In genomic region chr3:81660036-81660435, GRCh38 we compare ENCODE assay signal across 22 cellular contexts.
DNase-seq lines count a peak whose midpoint lies in the region; ATAC-seq and FAIRE-seq lines count a peak whose summit lies in the region.
"Had no signal": no experiment of that assay in that cellular context is flagged by ENCODE, and none has a peak within 500 bp of the region (broad histone marks: within the 10 kb centered on the region; RNA-seq: fewer than 3 reads in every experiment).

No MANE protein-coding gene starts in this region.

- no peaks in the 10 kb centered on the region for H3K36me3 ChIP-seq in small intestine (ENCODE audit: control insufficient read depth in 2 of 2, insufficient read depth in 2 of 2, low read length in 2 of 2)
- H3K36me3 ChIP-seq: BE2C had no signal

- 73 to 93% (median 82%) methylated on average over 1 of the region's 1 CpG for WGBS in small intestine, 3 donors

- H3K27me3 Mint-ChIP-seq in activated T-helper 17 cell treated with anti-CD3 and anti-CD28 coated beads, Interleukin-2, amount 50 U/mL, for 72 hours, result no peaks in the 10 kb centered on the region
- H3K27me3 Mint-ChIP-seq: CD4-positive, alpha-beta memory T cell; CD4-positive, CD25-positive, alpha-beta regulatory T cell had no signal

- peaks cover 57% of the 10 kb centered on the region for H3K36me3 Mint-ChIP-seq in activated T-helper 17 cell treated with anti-CD3 and anti-CD28 coated beads, Interleukin-2, amount 50 U/mL, for 72 hours (ENCODE audit: low read depth)
- H3K36me3 Mint-ChIP-seq: CD4-positive, CD25-positive, alpha-beta regulatory T cell; CD8-positive, alpha-beta memory T cell had no signal

- H3K27me3 ChIP-seq in small intestine (ENCODE audit: control insufficient read depth in 2 of 2, insufficient read depth in 2 of 2, low read length in 2 of 2), result no peaks in the 10 kb centered on the region
- H3K27me3 ChIP-seq: BE2C, BLaER1 had no signal

- no peaks in the 10 kb centered on the region for H3K4me1 Mint-ChIP-seq in activated T-helper 17 cell treated with anti-CD3 and anti-CD28 coated beads, Interleukin-2, amount 50 U/mL, for 72 hours
- H3K4me1 Mint-ChIP-seq: CD14-positive monocyte; CD4-positive, alpha-beta memory T cell; CD4-positive, CD25-positive, alpha-beta regulatory T cell; CD8-positive, alpha-beta memory T cell had no signal

- H3K4me1 ChIP-seq in small intestine (ENCODE audit: control insufficient read depth in 2 of 2, insufficient read depth in 1 of 2, low read depth in 1 of 2, low read length in 1 of 2), result no peaks in the 10 kb centered on the region
- H3K4me1 ChIP-seq: BE2C, BLaER1 had no signal

- no peaks in the 10 kb centered on the region for H3K9me3 ChIP-seq in small intestine (ENCODE audit: control insufficient read depth, low read depth)
- H3K9me3 ChIP-seq: BE2C, BLaER1 had no signal

- no peak for ATAC-seq in activated T-helper 17 cell treated with anti-CD3 and anti-CD28 coated beads, Interleukin-2, amount 50 U/mL, for 72 hours (replicated peaks)
- peak; percentile 43 for ATAC-seq in left lobe of liver
- ATAC-seq in GM21576 (IDR thresholded peaks at IDR 0.05; ENCODE audit: unreplicated experiment), result no peak
- no peak for ATAC-seq in esophagus mucosa

- no peak overlapping the region for H3K4me3 Mint-ChIP-seq in activated T-helper 17 cell treated with anti-CD3 and anti-CD28 coated beads, Interleukin-2, amount 50 U/mL, for 72 hours
- H3K4me3 Mint-ChIP-seq: CD14-positive monocyte; CD4-positive, alpha-beta memory T cell; CD4-positive, CD25-positive, alpha-beta regulatory T cell; CD8-positive, alpha-beta memory T cell had no signal

- DNase-seq in left lobe of liver (ENCODE audit: low spot score) (no peak), small intestine (peak; percentile 13)
- DNase-seq: 8988T; ACHN; BE2C; C1 segment of cervical spinal cord; CD4-positive, alpha-beta memory T cell; CD4-positive, CD25-positive, alpha-beta regulatory T cell; CD8-positive, alpha-beta memory T cell; COR-L47; DMS 273 treated with DMSO at 0.1 percent for 48 hours; DMS153; DMS79 treated with DMSO at 0.1 percent for 48 hours; GF-D8 had no signal

- FAIRE-seq in small intestine (lab: Jason Lieb, UNC), result no peak
- FAIRE-seq: A204.1, GM12891, GM19239 had no signal

- no peak overlapping the region for H3K4me3 ChIP-seq in small intestine (ENCODE audit: low read depth in 1 of 2, low read length in 2 of 2)
- H3K4me3 ChIP-seq: BLaER1 had no signal

- H3K9me3 Mint-ChIP-seq in activated T-helper 17 cell treated with anti-CD3 and anti-CD28 coated beads, Interleukin-2, amount 50 U/mL, for 72 hours, result no peaks in the 10 kb centered on the region
- H3K9me3 Mint-ChIP-seq: CD14-positive monocyte; CD4-positive, alpha-beta memory T cell; CD4-positive, CD25-positive, alpha-beta regulatory T cell; CD8-positive, alpha-beta memory T cell had no signal

- H3K27ac Mint-ChIP-seq in activated T-helper 17 cell treated with anti-CD3 and anti-CD28 coated beads, Interleukin-2, amount 50 U/mL, for 72 hours, result peak overlapping the region; percentile 30
- H3K27ac Mint-ChIP-seq: CD14-positive monocyte; CD4-positive, alpha-beta memory T cell; CD4-positive, CD25-positive, alpha-beta regulatory T cell; CD8-positive, alpha-beta memory T cell had no signal

- H3K27ac ChIP-seq in small intestine (ENCODE audit: low read depth in 1 of 2, low read length in 1 of 2), result no peak overlapping the region
- H3K27ac ChIP-seq: BLaER1 had no signal
